Comparison of ENCODE assay signal across 8 cellular contexts in genomic region chr18:10032331-10032979, GRCh38.
DNase-seq lines count a peak whose midpoint lies in the region; ATAC-seq lines count a peak whose summit lies in the region.

No MANE protein-coding gene starts in this region.

- H3K4me3 Mint-ChIP-seq in immature natural killer cell = peak overlapping the region; percentile 75 to 83 (median 78)

- peaks cover 6 to 8% of the 10 kb centered on the region in 2 donors for H3K4me1 Mint-ChIP-seq in immature natural killer cell

- peak; percentile 42 for DNase-seq in activated naive CD8-positive, alpha-beta T cell treated with anti-CD3 and anti-CD28 coated beads, Interleukin-2, amount 50 U/mL, for 16 hours (ENCODE audit: low read depth, low spot score)
- DNase-seq in immature natural killer cell (peak; percentile 30 to 41 (median 39)), RKO (ENCODE audit: low spot score) (no peak), hippocampal formation (lab: John Stamatoyannopoulos, UW) (no peak), HK-2 (ENCODE audit: unreplicated experiment) (no peak)
- peak; percentile 23 to 41 for DNase-seq in stimulated activated CD8-positive, alpha-beta memory T cell treated with anti-CD3 and anti-CD28 coated beads, Interleukin-2, amount 100 ng/mL, for 48 hours (ENCODE audit: low read depth in 2 of 2)

- peak overlapping the region in 3 of 6 donors; percentile 38 to 81 (median 65) for H3K27ac Mint-ChIP-seq in immature natural killer cell

- ATAC-seq in GM21825 (IDR thresholded peaks at IDR 0.05; ENCODE audit: unreplicated experiment) = peak; percentile 74
- no peak for ATAC-seq in HG02763 (IDR thresholded peaks at IDR 0.05; ENCODE audit: unreplicated experiment)

- peaks cover 0 to 3% (median 2%) of the 10 kb centered on the region in 3 donors for H3K27me3 Mint-ChIP-seq in immature natural killer cell (ENCODE audit: low read depth in 3 of 3)

- H3K36me3 Mint-ChIP-seq in immature natural killer cell = no peaks in the 10 kb centered on the region

- no peaks in the 10 kb centered on the region for H3K9me3 Mint-ChIP-seq in immature natural killer cell

Comparison
In these comparisons a context has a peak if more than half of its experiments do, and no peak if none do; other contexts are left out.
1. DNase-seq: peak in activated naive CD8-positive, alpha-beta T cell treated with anti-CD3 and anti-CD28 coated beads, Interleukin-2, amount 50 U/mL, for 16 hours (single experiment), immature natural killer cell (3 of 3) and stimulated activated CD8-positive, alpha-beta memory T cell treated with anti-CD3 and anti-CD28 coated beads, Interleukin-2, amount 100 ng/mL, for 48 hours (2 of 2); none in RKO (single experiment), hippocampal formation (0 of 2) and HK-2 (single experiment).